In the genomic region with DNA sequence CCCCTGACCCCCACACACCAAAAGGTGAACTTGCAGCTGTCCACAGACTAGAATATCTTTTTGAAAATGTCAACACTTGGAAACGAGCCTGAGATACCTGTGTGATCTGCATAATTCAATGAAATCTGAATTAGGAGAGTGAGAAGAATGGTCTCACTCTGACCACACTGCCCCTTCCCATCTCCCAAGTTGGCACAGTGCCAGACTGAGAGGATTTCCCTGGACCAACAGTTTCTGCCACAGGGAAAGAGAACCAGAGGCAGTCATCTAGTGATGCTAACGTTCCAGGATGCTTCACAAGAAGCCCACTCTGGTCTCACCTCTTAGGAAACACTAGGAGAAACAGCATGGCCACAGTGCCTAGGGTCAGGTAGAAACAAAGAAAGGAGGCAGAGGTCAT, we compare ENCODE assay signal across 29 cellular contexts.
"Had no signal": no experiment of that assay in that cellular context is flagged by ENCODE, and none has a peak within 500 bp of the region (broad histone marks: within the 10 kb centered on the region; RNA-seq: fewer than 3 reads in every experiment).

No MANE protein-coding gene starts in this region.

- H2AFZ ChIP-seq: neural progenitor cell, parathyroid adenoma had no signal

- H3K79me2 ChIP-seq: parathyroid adenoma had no signal

- H3K4me3 ChIP-seq: neural progenitor cell, ovary, pancreas, prostate gland, psoas muscle, right atrium auricular region, sigmoid colon, skin epidermis, smooth muscle cell, spleen had no signal

- H3K27me3 ChIP-seq: neural progenitor cell, neutrophil, ovary, pancreas, right atrium auricular region, sigmoid colon had no signal

- ATAC-seq: naive thymus-derived CD4-positive, alpha-beta T cell; naive thymus-derived CD8-positive, alpha-beta T cell; natural killer cell; natural killer cell treated with Interleukin-12 subunit alpha and Interleukin-12 subunit beta and Interleukin-15 and Interleukin-18, amount 100 ng/mL, for 72 hours; pancreas; psoas muscle; right cardiac atrium; sciatic nerve had no signal

- H3K4me1 ChIP-seq: pancreas, parathyroid adenoma, prostate gland, psoas muscle, right atrium auricular region, spleen had no signal

- H3K9me3 ChIP-seq: pancreas, prostate gland had no signal

- H3K27ac ChIP-seq: neural progenitor cell, neutrophil, ovary, pancreas, parathyroid adenoma, prostate gland, psoas muscle, right atrium auricular region, sigmoid colon, skin epidermis, spleen had no signal

- DNase-seq: naive B cell; naive thymus-derived CD4-positive, alpha-beta T cell; naive thymus-derived CD8-positive, alpha-beta T cell; natural killer cell; nephron progenitor cell; nucleus accumbens; occipital lobe; ovary; pancreas; posterior cingulate gyrus; psoas muscle; retina; right cardiac atrium; sigmoid colon; small intestine; spleen; stimulated activated CD4-positive, alpha-beta T cell treated with anti-CD3 and anti-CD28 coated beads, Interleukin-12 subunit alpha, Interleukin-12 subunit beta, amount 100 ng/mL, for 4 hours; stimulated activated CD4-positive, alpha-beta T cell treated with anti-CD3 and anti-CD28 coated beads, Interleukin-15, amount 100 ng/mL, for 24 hours; stimulated activated CD4-positive, alpha-beta T cell treated with anti-CD3 and anti-CD28 coated beads, Interleukin-1b, Interleukin-23, amount 100 ng/mL, for 48 hours; stimulated activated CD4-positive, alpha-beta T cell treated with anti-CD3 and anti-CD28 coated beads, Interleukin-2, amount 100 ng/mL, for 24 hours had no signal

- H3K4me2 ChIP-seq: neural progenitor cell, smooth muscle cell had no signal

- H3K36me3 ChIP-seq: neural progenitor cell, neutrophil, ovary, pancreas, prostate gland, right atrium auricular region, sigmoid colon, spleen had no signal

- H3K9ac ChIP-seq: neural progenitor cell, parathyroid adenoma had no signal

- FAIRE-seq: pancreas, small intestine had no signal
